Comparison of ENCODE assay signal across 8 cellular contexts in genomic region chr20:1330075-1330830, GRCh38. TPM values are rescaled to one million over a fixed set of nuclear protein-coding genes. Genes with fewer than 3 reads are reported as not detected.
DNase-seq lines count a peak whose midpoint lies in the region; ATAC-seq and TF ChIP-seq lines count a peak whose summit lies in the region.

No MANE protein-coding gene starts in this region.

- no peak for TF ChIP-seq POLR2A in gastroesophageal sphincter (IDR thresholded peaks at IDR 0.05)

- peak overlapping the region in 3 of 4 donors; percentile 76 to 95 (median 88) for H3K27ac ChIP-seq in gastroesophageal sphincter
- H3K27ac ChIP-seq in skin epidermis: peak overlapping the region in 20 of 21 experiments; percentile 25 to 99 (median 96)

- peak; percentile 59 for ATAC-seq in GM21786 (IDR thresholded peaks at IDR 0.05; ENCODE audit: unreplicated experiment)
- ATAC-seq in gastroesophageal sphincter: peak; percentile 44

- 57% methylated on average over 6 of the region's 6 CpGs; no CpG with 5 or more reads in 1 of the 2 donors for WGBS in gastroesophageal sphincter (ENCODE audit: low coverage in 1 of 2), 2 donors

- no peaks in the 10 kb centered on the region for H3K27me3 ChIP-seq in gastroesophageal sphincter

- H3K9me3 ChIP-seq in gastroesophageal sphincter: no peaks in the 10 kb centered on the region

- DNase-seq in activated CD8-positive, alpha-beta memory T cell treated with anti-CD3 and anti-CD28 coated beads, Interleukin-2, amount 50 U/mL, for 48 hours: peak; percentile 59
- no peak for DNase-seq in T1000 (lab: John Stamatoyannopoulos, UW)
- no peak for DNase-seq in cerebellum (ENCODE audit: low spot score)
- DNase-seq in NCI-H1092 (lab: John Stamatoyannopoulos, UW): no peak
- DNase-seq in COLO829 (ENCODE audit: low spot score): no peak

- TF ChIP-seq CTCF in gastroesophageal sphincter (IDR thresholded peaks at IDR 0.05): no peak

- H3K4me3 ChIP-seq in gastroesophageal sphincter: no peak overlapping the region
- no peak overlapping the region for H3K4me3 ChIP-seq in skin epidermis

- H3K4me1 ChIP-seq in gastroesophageal sphincter: peaks cover 5 to 54% (median 37%) of the 10 kb centered on the region in 3 donors

- TF ChIP-seq EP300 in gastroesophageal sphincter (IDR thresholded peaks at IDR 0.05): no peak

- H3K36me3 ChIP-seq in gastroesophageal sphincter: peaks cover 0 to 35% of the 10 kb centered on the region in 2 donors

RNA-seq across cellular contexts. Expression of gene SDCBP2, which starts 1.3 kb away (rescaled TPM):
- 10 to 100 TPM in 1 of 4 donors, 1 to 10 TPM in 3; 1.6 to 17.5 (median 3.5) TPM for total RNA-seq in gastroesophageal sphincter
- 2.2 TPM for total RNA-seq in cerebellum
